In genomic region chr9:84212224-84212623, GRCh38 we compare ENCODE assay signal across 28 cellular contexts.
"Had no signal": no experiment of that assay in that cellular context is flagged by ENCODE, and none has a peak within 500 bp of the region (broad histone marks: within the 10 kb centered on the region; RNA-seq: fewer than 3 reads in every experiment).

No MANE protein-coding gene starts in this region.

- H3K27me3 ChIP-seq: brain microvascular endothelial cell, cardiac muscle cell, colonic mucosa, esophagus squamous epithelium, gastroesophageal sphincter, heart right ventricle had no signal

- DNase-seq: activated CD4-positive, alpha-beta memory T cell treated with anti-CD3 and anti-CD28 coated beads, Interleukin-2, amount 10 ng/mL, durations not matched to agents 7 days and 5 days; activated CD4-positive, alpha-beta T cell treated with anti-CD3 and anti-CD28 coated beads for 1 hour; activated CD4-positive, alpha-beta T cell treated with anti-CD3 and anti-CD28 coated beads for 4 hours; activated CD4-positive, alpha-beta T cell treated with anti-CD3 and anti-CD28 coated beads, Interleukin-2, amount 10 ng/mL, durations not matched to agents 7 days and 5 days; activated CD4-positive, alpha-beta T cell treated with anti-CD3 and anti-CD28 coated beads, Interleukin-2, amount 50 U/mL, for 4 hours; activated CD8-positive, alpha-beta memory T cell treated with anti-CD3 and anti-CD28 coated beads, Interleukin-2, amount 50 U/mL, for 48 hours; activated gamma-delta T cell; activated naive CD4-positive, alpha-beta T cell; activated naive CD4-positive, alpha-beta T cell treated with anti-CD3 and anti-CD28 coated beads, Interleukin-2, amount 10 ng/mL, durations not matched to agents 7 days and 5 days; activated naive CD8-positive, alpha-beta T cell treated with anti-CD3 and anti-CD28 coated beads, Interleukin-2, amount 10 ng/mL, durations not matched to agents 7 days and 5 days; activated T-cell treated with anti-CD3 and anti-CD28 coated beads for 4 hours; activated T-cell treated with anti-CD3 and anti-CD28 coated beads, Interleukin-2, amount 50 U/mL, for 24 hours; activated T-cell treated with anti-CD3 and anti-CD28 coated beads, Interleukin-2, amount 50 U/mL, for 72 hours; amniotic stem cell; anterior cingulate cortex; brain microvascular endothelial cell; central memory CD4-positive, alpha-beta T cell; cerebellar nuclear complex; colonic mucosa; effector CD8-positive, alpha-beta T cell; esophagus squamous epithelium; foreskin melanocyte; heart right ventricle; T-helper 1 cell; T-helper 17 cell; T1000 had no signal

- H3K36me3 ChIP-seq: brain microvascular endothelial cell, cardiac muscle cell, colonic mucosa, esophagus squamous epithelium, gastroesophageal sphincter, heart right ventricle had no signal

- H3K4me3 ChIP-seq: cardiac muscle cell, colonic mucosa, esophagus squamous epithelium, gastroesophageal sphincter, heart right ventricle had no signal

- H3K27ac ChIP-seq: brain microvascular endothelial cell, cardiac muscle cell, colonic mucosa, esophagus squamous epithelium, gastroesophageal sphincter, heart right ventricle had no signal

- H3K4me1 ChIP-seq: colonic mucosa, esophagus squamous epithelium had no signal

- H3K9me3 ChIP-seq: colonic mucosa, esophagus squamous epithelium, gastroesophageal sphincter had no signal
